1 cellular context compared by ENCODE assay signal in genomic region chr10:11177926-11178453, GRCh38.
TF ChIP-seq lines count a peak whose summit lies in the region.

No MANE protein-coding gene starts in this region.

TF ChIP-seq in GM23338, 12 proteins besides CTCF, POLR2A, EP300 and RAD21 (continued from another document):
- TF ChIP-seq ZNF462 (CRISPR knock-in tag; IDR thresholded peaks at IDR 0.05) (no peak), POLR2AphosphoS5 (IDR thresholded peaks at IDR 0.05; ENCODE audit: low read depth) (no peak), ETS1 (IDR thresholded peaks at IDR 0.05) (no peak), JUNB (IDR thresholded peaks at IDR 0.05; ENCODE audit: unreplicated experiment) (no peak), EZH2phosphoT487 (IDR thresholded peaks at IDR 0.05; ENCODE audit: unreplicated experiment) (no peak)
